15 cellular contexts compared by ENCODE assay signal in genomic region chr2:71224935-71225334, GRCh38.
"Had no signal": no experiment of that assay in that cellular context is flagged by ENCODE, and none has a peak within 500 bp of the region (broad histone marks: within the 10 kb centered on the region; RNA-seq: fewer than 3 reads in every experiment).

No MANE protein-coding gene starts in this region.

- H3K27ac ChIP-seq: neutrophil, SJCRH30, WERI-Rb-1 had no signal

- DNase-seq: activated CD4-positive, alpha-beta T cell treated with anti-CD3 and anti-CD28 coated beads, Interleukin-2, amount 10 ng/mL, durations not matched to agents 24 days and 14 days; activated naive CD4-positive, alpha-beta T cell treated with Interleukin-2 at 50 U/mL for 16 hours; central memory CD4-positive, alpha-beta T cell; erythroblast; SJCRH30; stimulated activated CD4-positive, alpha-beta T cell treated with anti-CD3 and anti-CD28 coated beads, Interleukin-2, amount 100 ng/mL, for 24 hours; stimulated activated naive B cell treated with anti-CD40 and anti-IgM and Interleukin-4, amounts not matched to agents 10 μg/mL and 1 μg/mL and 100 μg/mL, for 72 hours; substantia nigra; T-cell; T1000; trophoblast cell; WERI-Rb-1 had no signal

- H3K4me3 Mint-ChIP-seq: activated CD4-positive, alpha-beta T cell treated with anti-CD3 and anti-CD28 coated beads, Interleukin-2, amount 10 ng/mL, durations not matched to agents 24 days and 14 days; stimulated activated naive B cell treated with anti-CD40 and anti-IgM and Interleukin-4, amounts not matched to agents 10 μg/mL and 1 μg/mL and 100 μg/mL, for 72 hours had no signal

- H3K27me3 ChIP-seq: SJCRH30 had no signal

- H3K9me3 ChIP-seq: neutrophil, SJCRH30 had no signal

- H3K27me3 Mint-ChIP-seq: stimulated activated naive B cell treated with anti-CD40 and anti-IgM and Interleukin-4, amounts not matched to agents 10 μg/mL and 1 μg/mL and 100 μg/mL, for 72 hours had no signal

- H3K27ac Mint-ChIP-seq: activated CD4-positive, alpha-beta T cell treated with anti-CD3 and anti-CD28 coated beads, Interleukin-2, amount 10 ng/mL, durations not matched to agents 24 days and 14 days; stimulated activated naive B cell treated with anti-CD40 and anti-IgM and Interleukin-4, amounts not matched to agents 10 μg/mL and 1 μg/mL and 100 μg/mL, for 72 hours; T-cell had no signal

- H3K9me3 Mint-ChIP-seq: activated CD4-positive, alpha-beta T cell treated with anti-CD3 and anti-CD28 coated beads, Interleukin-2, amount 10 ng/mL, durations not matched to agents 24 days and 14 days; T-cell had no signal

- ATAC-seq: left lobe of liver; sciatic nerve; stimulated activated naive B cell treated with anti-CD40 and anti-IgM and Interleukin-4, amounts not matched to agents 10 μg/mL and 1 μg/mL and 100 μg/mL, for 72 hours; T-cell had no signal

- H3K36me3 ChIP-seq: neutrophil, SJCRH30, WERI-Rb-1 had no signal
